1 cellular context compared by ENCODE assay signal in the genomic region with DNA sequence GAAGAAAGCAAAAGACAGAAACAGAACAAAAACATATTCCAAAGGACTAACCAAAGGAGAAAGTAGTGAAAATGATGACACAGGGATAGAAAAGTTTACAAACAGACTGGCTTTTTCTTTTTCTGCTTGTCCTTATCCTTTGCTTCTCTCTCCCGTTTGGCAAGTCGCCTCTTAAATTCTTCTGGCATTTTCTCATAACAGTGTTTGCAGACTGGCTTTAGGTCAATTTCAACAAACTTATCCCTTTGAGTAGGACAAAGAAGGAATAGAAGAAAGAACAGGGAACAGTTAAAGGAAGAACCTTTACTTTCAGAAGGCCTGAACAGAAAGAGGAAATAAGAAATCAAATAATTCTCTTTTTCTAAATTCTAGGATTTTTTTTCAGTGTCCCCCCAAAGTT. TPM values are rescaled to one million over a fixed set of nuclear protein-coding genes. Genes with fewer than 3 reads are reported as not detected.
"Had no signal": no experiment of that assay in that cellular context is flagged by ENCODE, and none has a peak within 500 bp of the region (broad histone marks: within the 10 kb centered on the region; RNA-seq: fewer than 3 reads in every experiment).

No MANE protein-coding gene starts in this region.

RNA-seq across cellular contexts. Expression of gene LIMS4, which starts 26.0 kb away (rescaled TPM):
- polyA plus RNA-seq: liver had no signal
